Comparison of ENCODE assay signal across 17 cellular contexts in the genomic region with DNA sequence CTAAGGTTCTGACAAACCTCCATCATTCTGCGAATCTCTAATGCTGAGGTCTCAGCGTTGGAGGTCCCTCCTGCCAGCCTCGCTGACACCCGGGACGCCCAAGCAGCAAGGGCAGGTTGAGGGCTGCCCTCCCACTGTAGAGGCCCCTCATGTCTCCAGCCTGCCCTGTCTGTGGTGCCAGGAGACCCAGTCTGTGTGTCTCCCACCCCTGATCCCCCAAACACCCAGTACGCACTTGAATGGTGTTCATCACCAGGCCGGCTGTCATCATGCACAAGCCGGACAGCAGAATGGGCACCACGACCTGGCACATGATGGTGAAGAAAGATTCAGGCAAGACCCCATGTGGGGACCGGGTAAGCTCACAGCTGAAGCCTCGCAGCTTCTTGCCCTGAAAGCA. TPM values are rescaled to one million over a fixed set of nuclear protein-coding genes. Genes with fewer than 3 reads are reported as not detected.
DNase-seq lines count a peak whose midpoint lies in the region; ATAC-seq and TF ChIP-seq lines count a peak whose summit lies in the region.
"Had no signal": no experiment of that assay in that cellular context is flagged by ENCODE, and none has a peak within 500 bp of the region (broad histone marks: within the 10 kb centered on the region; RNA-seq: fewer than 3 reads in every experiment).

No MANE protein-coding gene starts in this region.

- no peak for TF ChIP-seq EP300 in esophagus muscularis mucosa (IDR thresholded peaks at IDR 0.05)

- H3K4me3 ChIP-seq in esophagus muscularis mucosa (no peak overlapping the region), psoas muscle (no peak overlapping the region)
- H3K4me3 ChIP-seq: HAP-1, K562 had no signal

- peaks cover 9% of the 10 kb centered on the region for H3K4me1 Mint-ChIP-seq in activated CD4-positive, alpha-beta T cell treated with anti-CD3 and anti-CD28 coated beads, Interleukin-2, amount 10 ng/mL, durations not matched to agents 24 days and 14 days

- no peaks in the 10 kb centered on the region for H3K27me3 ChIP-seq in esophagus muscularis mucosa
- no peaks in the 10 kb centered on the region for H3K27me3 ChIP-seq in psoas muscle (ENCODE audit: insufficient read depth in 3 of 3, low read length in 2 of 3)

- no peaks in the 10 kb centered on the region for H3K27me3 Mint-ChIP-seq in activated CD4-positive, alpha-beta T cell treated with anti-CD3 and anti-CD28 coated beads, Interleukin-2, amount 10 ng/mL, durations not matched to agents 24 days and 14 days
- H3K27me3 Mint-ChIP-seq: B cell had no signal

- TF ChIP-seq CTCF in esophagus muscularis mucosa (IDR thresholded peaks at IDR 0.05) (no peak), psoas muscle (IDR thresholded peaks at IDR 0.05) (no peak)

- no peak overlapping the region for H3K27ac Mint-ChIP-seq in activated CD4-positive, alpha-beta T cell treated with anti-CD3 and anti-CD28 coated beads, Interleukin-2, amount 10 ng/mL, durations not matched to agents 24 days and 14 days
- H3K27ac Mint-ChIP-seq: B cell had no signal

- no peak overlapping the region for H3K4me3 Mint-ChIP-seq in activated CD4-positive, alpha-beta T cell treated with anti-CD3 and anti-CD28 coated beads, Interleukin-2, amount 10 ng/mL, durations not matched to agents 24 days and 14 days
- H3K4me3 Mint-ChIP-seq: B cell had no signal

- ATAC-seq in psoas muscle (no peak), HG03521 (IDR thresholded peaks at IDR 0.05; ENCODE audit: unreplicated experiment) (no peak), HG03159 (IDR thresholded peaks at IDR 0.05; ENCODE audit: unreplicated experiment) (no peak)

- H3K36me3 Mint-ChIP-seq in activated CD4-positive, alpha-beta T cell treated with anti-CD3 and anti-CD28 coated beads, Interleukin-2, amount 10 ng/mL, durations not matched to agents 24 days and 14 days (ENCODE audit: low read depth): no peaks in the 10 kb centered on the region

- H3K9me3 ChIP-seq in esophagus muscularis mucosa: no peaks in the 10 kb centered on the region
- H3K9me3 ChIP-seq in psoas muscle: no peaks in the 10 kb centered on the region
- H3K9me3 ChIP-seq: HAP-1 had no signal

- DNase-seq in activated CD4-positive, alpha-beta T cell treated with anti-CD3 and anti-CD28 coated beads, Interleukin-2, amount 10 ng/mL, durations not matched to agents 24 days and 14 days: peak; percentile 35
- no peak for DNase-seq in activated CD4-positive, alpha-beta T cell treated with anti-CD3 and anti-CD28 coated beads for 1 hour
- DNase-seq in D341Med (ENCODE audit: low spot score) (peak; percentile 8), esophagus muscularis mucosa (ENCODE audit: extremely low spot score) (peak; percentile 62), psoas muscle (no peak), T-helper 1 cell (no peak)
- DNase-seq: 8988T, GDM1, NCI-H1105, NCI-H1694, NCI-H510A, NCI-H774 had no signal

- H3K27ac ChIP-seq in esophagus muscularis mucosa (replicated peaks in 1 of 4) (no peak overlapping the region), psoas muscle (peak overlapping the region; percentile 60)

- no peak for TF ChIP-seq POLR2A in esophagus muscularis mucosa (IDR thresholded peaks at IDR 0.05; ENCODE audit: low read depth)

- WGBS in esophagus muscularis mucosa: 100% methylated on average over 4 of the region's 11 CpGs
- WGBS in psoas muscle, 3 donors: 96 to 99% (median 97%) methylated on average over 11 of the region's 11 CpGs

- peaks cover 0 to 22% (median 4%) of the 10 kb centered on the region in 4 donors for H3K36me3 ChIP-seq in esophagus muscularis mucosa
- no peaks in the 10 kb centered on the region for H3K36me3 ChIP-seq in psoas muscle (ENCODE audit: insufficient read depth in 1 of 2, low read depth in 1 of 2)
- H3K36me3 ChIP-seq: HAP-1 had no signal

- H3K4me1 ChIP-seq in esophagus muscularis mucosa: peaks cover 7 to 18% (median 11%) of the 10 kb centered on the region in 4 donors
- peaks cover 50% of the 10 kb centered on the region for H3K4me1 ChIP-seq in psoas muscle
- H3K4me1 ChIP-seq: HAP-1 had no signal

- H3K9me3 Mint-ChIP-seq in activated CD4-positive, alpha-beta T cell treated with anti-CD3 and anti-CD28 coated beads, Interleukin-2, amount 10 ng/mL, durations not matched to agents 24 days and 14 days: no peaks in the 10 kb centered on the region

- intact Hi-C loops in activated CD4-positive, alpha-beta T cell treated with anti-CD3 and anti-CD28 coated beads, Interleukin-2, amount 10 ng/mL, durations not matched to agents 24 days and 14 days (cut with micrococcal nuclease): no loop called here
- intact Hi-C loops in esophagus muscularis mucosa (cut with DNase I): no loop called here
- intact Hi-C loops in psoas muscle (cut with DNase I): no loop called here

RNA-seq across cellular contexts. Expression of a gene that starts 27.8 kb away (rescaled TPM):
- 17.9 and 20.1 TPM in 2 replicates for total RNA-seq in activated CD4-positive, alpha-beta T cell treated with anti-CD3 and anti-CD28 coated beads, Interleukin-2, amount 10 ng/mL, durations not matched to agents 24 days and 14 days
- total RNA-seq in esophagus muscularis mucosa (10 to 100 TPM; 31.6 to 68.1 (median 38.9) TPM), psoas muscle (10 to 100 TPM; 37.5 to 58.9 (median 45.3) TPM)
- polyA plus RNA-seq in psoas muscle: 10 to 100 TPM; 28.7 to 36.9 (median 34.7) TPM

Comparison
In these comparisons a context has a peak if more than half of its experiments do, and no peak if none do; other contexts are left out.
1. DNase-seq: peak in activated CD4-positive, alpha-beta T cell treated with anti-CD3 and anti-CD28 coated beads, Interleukin-2, amount 10 ng/mL, durations not matched to agents 24 days and 14 days (single experiment), D341Med (single experiment) and esophagus muscularis mucosa (single experiment); none in activated CD4-positive, alpha-beta T cell treated with anti-CD3 and anti-CD28 coated beads for 1 hour (single experiment), psoas muscle (0 of 2) and T-helper 1 cell (0 of 5).